Comparison of ENCODE assay signal across 8 cellular contexts in genomic region chr5:155729684-155730059, GRCh38.
A peak's percentile ranks its signal among the peaks of the same experiment; 100 is the strongest.
DNase-seq lines count a peak whose midpoint lies in the region; ATAC-seq and TF ChIP-seq lines count a peak whose summit lies in the region.

No MANE protein-coding gene starts in this region.

- no peaks in the 10 kb centered on the region for H3K9me2 ChIP-seq in neural cell (ENCODE audit: insufficient read depth, low read length)

- H2AFZ ChIP-seq in neural cell (ENCODE audit: low read depth, low read length), result peak overlapping the region; percentile 53

- POLR2A ChIA-PET in CD8-positive, alpha-beta memory T cell (lab: Charles Lee), result no interaction called here

- intact Hi-C loops in Right ventricle myocardium inferior (cut with DNase I), result loop anchor here (2.0 to 10.0 kb wide), 4 partner anchors 249 to 855 kb away; no protein-coding TSS in a partner anchor

- H3K27me3 Mint-ChIP-seq in CD8-positive, alpha-beta memory T cell, result peaks cover 43 to 57% of the 10 kb centered on the region in 2 donors

- H3K4me3 ChIP-seq in CD8-positive, alpha-beta memory T cell (ENCODE audit: low read length), result no peak overlapping the region
- H3K4me3 ChIP-seq in neural cell (ENCODE audit: low read length) (peak overlapping the region; percentile 87), foreskin fibroblast (ENCODE audit: low read depth in 1 of 2, low read length in 2 of 2) (no peak overlapping the region)

- no peak for TF ChIP-seq RAD21 in neural cell (conservative IDR thresholded peaks at IDR 0.05)

- H3K9me3 Mint-ChIP-seq in CD8-positive, alpha-beta memory T cell, result peaks cover 0 to 5% (median 2%) of the 10 kb centered on the region in 5 donors

- H3K4me1 Mint-ChIP-seq in CD8-positive, alpha-beta memory T cell, result peaks cover 4 to 14% (median 11%) of the 10 kb centered on the region in 3 donors

- H3K4me3 Mint-ChIP-seq in CD8-positive, alpha-beta memory T cell, result peak overlapping the region; percentile 74 to 91 (median 83)

- H4K20me1 ChIP-seq in neural cell (ENCODE audit: insufficient read depth), result no peaks in the 10 kb centered on the region

- peak overlapping the region; percentile 63 for H3K4me2 ChIP-seq in neural cell (ENCODE audit: low read length)

- CTCF ChIA-PET in CD8-positive, alpha-beta memory T cell (lab: Charles Lee), result interaction anchor here (0.7 kb wide), 1 partner anchor 10 kb away, joined by 3 read pairs; no protein-coding TSS in a partner anchor

- no peak overlapping the region for H3K27ac Mint-ChIP-seq in CD8-positive, alpha-beta memory T cell

- H3K36me3 ChIP-seq in CD8-positive, alpha-beta memory T cell (ENCODE audit: insufficient read depth, low read length), result no peaks in the 10 kb centered on the region
- H3K36me3 ChIP-seq in neural cell (ENCODE audit: insufficient read depth, low read length), result no peaks in the 10 kb centered on the region

- no peak overlapping the region for H3K27ac ChIP-seq in CD8-positive, alpha-beta memory T cell (ENCODE audit: low read depth, low read length)
- H3K27ac ChIP-seq in neural cell (ENCODE audit: low read length), result no peak overlapping the region

- H3K79me2 ChIP-seq in neural cell (replicated peaks; ENCODE audit: insufficient read depth, low read length), result no peaks in the 10 kb centered on the region

- peak overlapping the region; percentile 74 for H3K9ac ChIP-seq in neural cell (ENCODE audit: low read length)

- ATAC-seq in Right ventricle myocardium inferior (peak; percentile 69), HG03460 (IDR thresholded peaks at IDR 0.05; ENCODE audit: unreplicated experiment) (no peak)

- no peaks in the 10 kb centered on the region for H3K9me3 ChIP-seq in CD8-positive, alpha-beta memory T cell (ENCODE audit: low read length)
- no peaks in the 10 kb centered on the region for H3K9me3 ChIP-seq in neural cell (ENCODE audit: low read length)

- H3K36me3 Mint-ChIP-seq in CD8-positive, alpha-beta memory T cell, result no peaks in the 10 kb centered on the region

- no peaks in the 10 kb centered on the region for H3F3A ChIP-seq in neural cell (ENCODE audit: insufficient read depth, low read length, poor library complexity, severe bottlenecking)

- H3K27me3 ChIP-seq in CD8-positive, alpha-beta memory T cell (ENCODE audit: insufficient read depth, low read length, poor library complexity, severe bottlenecking), result peaks cover 12% of the 10 kb centered on the region
- peaks cover 69% of the 10 kb centered on the region for H3K27me3 ChIP-seq in neural cell (ENCODE audit: insufficient read depth, low read depth, low read length)

- H3K4me1 ChIP-seq in CD8-positive, alpha-beta memory T cell (ENCODE audit: insufficient read depth, low read length), result no peaks in the 10 kb centered on the region

- no peak for DNase-seq in CD8-positive, alpha-beta memory T cell
- DNase-seq in NCI-H2171 treated with DMSO at 0.1 percent for 48 hours (lab: John Stamatoyannopoulos, UW), result peak; percentile 55
- DNase-seq in Right ventricle myocardium inferior (ENCODE audit: missing footprints), result peak; percentile 64
- DNase-seq in activated gamma-delta T cell treated with Interleukin-2 at 50 U/mL for 16 hours, result no peak
- no peak for DNase-seq in dermis blood vessel endothelial cell
- no peak for DNase-seq in foreskin fibroblast

- TF ChIP-seq EP300 in neural cell (conservative IDR thresholded peaks at IDR 0.05; ENCODE audit: poor library complexity, severe bottlenecking), result no peak

- no peak for TF ChIP-seq CTCF in neural cell (IDR thresholded peaks at IDR 0.05; ENCODE audit: poor library complexity, severe bottlenecking)
- TF ChIP-seq CTCF in foreskin fibroblast (IDR thresholded peaks at IDR 0.05; ENCODE audit: low read depth, low read length), result no peak

TF ChIP-seq in neural cell, 6 proteins besides CTCF, POLR2A, EP300 and RAD21:
- TF ChIP-seq, protein P1, sequence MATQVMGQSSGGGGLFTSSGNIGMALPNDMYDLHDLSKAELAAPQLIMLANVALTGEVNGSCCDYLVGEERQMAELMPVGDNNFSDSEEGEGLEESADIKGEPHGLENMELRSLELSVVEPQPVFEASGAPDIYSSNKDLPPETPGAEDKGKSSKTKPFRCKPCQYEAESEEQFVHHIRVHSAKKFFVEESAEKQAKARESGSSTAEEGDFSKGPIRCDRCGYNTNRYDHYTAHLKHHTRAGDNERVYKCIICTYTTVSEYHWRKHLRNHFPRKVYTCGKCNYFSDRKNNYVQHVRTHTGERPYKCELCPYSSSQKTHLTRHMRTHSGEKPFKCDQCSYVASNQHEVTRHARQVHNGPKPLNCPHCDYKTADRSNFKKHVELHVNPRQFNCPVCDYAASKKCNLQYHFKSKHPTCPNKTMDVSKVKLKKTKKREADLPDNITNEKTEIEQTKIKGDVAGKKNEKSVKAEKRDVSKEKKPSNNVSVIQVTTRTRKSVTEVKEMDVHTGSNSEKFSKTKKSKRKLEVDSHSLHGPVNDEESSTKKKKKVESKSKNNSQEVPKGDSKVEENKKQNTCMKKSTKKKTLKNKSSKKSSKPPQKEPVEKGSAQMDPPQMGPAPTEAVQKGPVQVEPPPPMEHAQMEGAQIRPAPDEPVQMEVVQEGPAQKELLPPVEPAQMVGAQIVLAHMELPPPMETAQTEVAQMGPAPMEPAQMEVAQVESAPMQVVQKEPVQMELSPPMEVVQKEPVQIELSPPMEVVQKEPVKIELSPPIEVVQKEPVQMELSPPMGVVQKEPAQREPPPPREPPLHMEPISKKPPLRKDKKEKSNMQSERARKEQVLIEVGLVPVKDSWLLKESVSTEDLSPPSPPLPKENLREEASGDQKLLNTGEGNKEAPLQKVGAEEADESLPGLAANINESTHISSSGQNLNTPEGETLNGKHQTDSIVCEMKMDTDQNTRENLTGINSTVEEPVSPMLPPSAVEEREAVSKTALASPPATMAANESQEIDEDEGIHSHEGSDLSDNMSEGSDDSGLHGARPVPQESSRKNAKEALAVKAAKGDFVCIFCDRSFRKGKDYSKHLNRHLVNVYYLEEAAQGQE (IDR thresholded peaks at IDR 0.05; ENCODE audit: borderline replicate concordance), result no peak
- no peak for TF ChIP-seq EZH2 (IDR thresholded peaks at IDR 0.05; ENCODE audit: borderline replicate concordance, insufficient read depth, low read length, poor library complexity, severe bottlenecking)
TF ChIP-seq in neural cell: peak in this region for 0.

Comparison
In these comparisons a context has a peak if more than half of its experiments do, and no peak if none do; other contexts are left out.
1. DNase-seq: peak in NCI-H2171 treated with DMSO at 0.1 percent for 48 hours (single experiment) and Right ventricle myocardium inferior (single experiment); none in CD8-positive, alpha-beta memory T cell (0 of 5), activated gamma-delta T cell treated with Interleukin-2 at 50 U/mL for 16 hours (single experiment), dermis blood vessel endothelial cell (single experiment) and foreskin fibroblast (0 of 2).